11 cellular contexts compared by ENCODE assay signal in genomic region chr5:13553896-13554295, GRCh38.
DNase-seq lines count a peak whose midpoint lies in the region; ATAC-seq and TF ChIP-seq lines count a peak whose summit lies in the region.
"Had no signal": no experiment of that assay in that cellular context is flagged by ENCODE, and none has a peak within 500 bp of the region (broad histone marks: within the 10 kb centered on the region; RNA-seq: fewer than 3 reads in every experiment).

No MANE protein-coding gene starts in this region.

- no peak overlapping the region for H3K4me2 ChIP-seq in PC-3 (ENCODE audit: low read length)

- H3K9me3 ChIP-seq in PC-3 (ENCODE audit: low read length) = no peaks in the 10 kb centered on the region

- POLR2A ChIA-PET in PC-3 (lab: Charles Lee; ENCODE audit: unreplicated experiment) = interaction anchor here (0.5 kb wide), 1 partner anchor 978 kb away, joined by 5 read pairs; no protein-coding TSS in a partner anchor

- no peaks in the 10 kb centered on the region for H3K36me3 ChIP-seq in PC-3 (ENCODE audit: low read depth, low read length)

- no peaks in the 10 kb centered on the region for H3K79me2 ChIP-seq in PC-3 (ENCODE audit: low read length)

- no TSS peak for BruUV-seq in PC-3 (replicated peaks; lab: Mats Ljungman, UMichigan)

- peak; percentile 17 for DNase-seq in NOMO-1 treated with dmso at 0.1 percent for 144 hours (lab: John Stamatoyannopoulos, UW; ENCODE audit: unreplicated experiment)
- DNase-seq in NOMO-1 treated with DMSO at 0.1 percent for 48 hours (lab: John Stamatoyannopoulos, UW; ENCODE audit: unreplicated experiment) = no peak
- peak; percentile 58 for DNase-seq in PC-3
- peak; percentile 3 for DNase-seq in epithelial cell of prostate (ENCODE audit: low read depth, low spot score)
- DNase-seq in renal cortical epithelial cell (ENCODE audit: low read depth) = peak; percentile 14
- DNase-seq in COR-L47 (lab: John Stamatoyannopoulos, UW) = no peak
- no peak for DNase-seq in NCI-H2171 treated with DMSO at 0.1 percent for 48 hours (lab: John Stamatoyannopoulos, UW)
- DNase-seq in activated CD4-positive, alpha-beta T cell treated with anti-CD3 and anti-CD28 coated beads for 48 hours = no peak
- DNase-seq: activated B cell treated with CpG ODN at 0.5 μM for 24 hours, NCI-H1048 had no signal

- no peak overlapping the region for H2AFZ ChIP-seq in PC-3 (ENCODE audit: low read length)

- no peak for ATAC-seq in PC-3
- ATAC-seq: activated T-helper 17 cell treated with anti-CD3 and anti-CD28 coated beads, Interleukin-2, amount 50 U/mL, for 72 hours had no signal

- no peak overlapping the region for H3K4me3 ChIP-seq in PC-3 (ENCODE audit: low read length)

- H3F3A ChIP-seq in PC-3 (ENCODE audit: low read length, unreplicated experiment) = no peaks in the 10 kb centered on the region

- H3K27ac ChIP-seq in PC-3 (ENCODE audit: low read length) (no peak overlapping the region), epithelial cell of prostate (no peak overlapping the region)

- intact Hi-C loops in PC-3 (cut with micrococcal nuclease) = no loop called here

- no peaks in the 10 kb centered on the region for H3K27me3 ChIP-seq in PC-3 (ENCODE audit: low read length)

- CTCF ChIA-PET in PC-3 (lab: Charles Lee) = no interaction called here

- H3K9ac ChIP-seq in PC-3 (ENCODE audit: low read length) = no peak overlapping the region

- no peaks in the 10 kb centered on the region for H3K9me2 ChIP-seq in PC-3 (replicated peaks; ENCODE audit: low read length)

- no peaks in the 10 kb centered on the region for H3K4me1 ChIP-seq in PC-3 (ENCODE audit: insufficient read depth, low read length)

- no peak for TF ChIP-seq CTCF in PC-3 (conservative IDR thresholded peaks at IDR 0.05; ENCODE audit: low read depth, low read length)

- H4K20me1 ChIP-seq in PC-3 (ENCODE audit: low read length) = no peaks in the 10 kb centered on the region

Comparison
In these comparisons a context has a peak if more than half of its experiments do, and no peak if none do; other contexts are left out.
1. DNase-seq: peak in NOMO-1 treated with dmso at 0.1 percent for 144 hours (single experiment), PC-3 (single experiment), epithelial cell of prostate (single experiment) and renal cortical epithelial cell (single experiment); none in NOMO-1 treated with DMSO at 0.1 percent for 48 hours (single experiment), COR-L47 (single experiment), NCI-H2171 treated with DMSO at 0.1 percent for 48 hours (single experiment) and activated CD4-positive, alpha-beta T cell treated with anti-CD3 and anti-CD28 coated beads for 48 hours (single experiment).